Comparison of ENCODE assay signal across 25 cellular contexts in the genomic region with DNA sequence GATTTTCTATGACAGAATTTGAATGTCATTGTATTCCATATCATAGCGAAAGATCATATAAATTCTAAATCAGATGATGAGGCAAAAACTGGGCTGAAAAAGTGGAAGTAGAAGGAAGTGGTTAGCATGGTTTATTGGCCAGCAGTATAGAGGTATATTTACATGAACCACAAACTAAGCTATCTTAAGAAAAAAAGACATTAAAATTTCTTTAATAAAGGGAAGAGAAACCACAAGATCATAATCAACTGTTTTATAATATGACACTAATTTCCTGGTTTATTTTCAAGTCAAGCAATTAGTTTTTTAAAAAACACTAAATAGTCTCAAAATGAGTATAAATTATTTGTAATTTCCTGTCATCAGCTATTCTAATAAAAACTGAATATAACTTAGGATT.
"Had no signal": no experiment of that assay in that cellular context is flagged by ENCODE, and none has a peak within 500 bp of the region (broad histone marks: within the 10 kb centered on the region; RNA-seq: fewer than 3 reads in every experiment).

No MANE protein-coding gene starts in this region.

- H3K27ac ChIP-seq: ascending aorta, left ventricle myocardium inferior, thoracic aorta, upper lobe of left lung had no signal

- FAIRE-seq: endothelial cell of umbilical vein, small intestine, TTC549 had no signal

- DNase-seq: activated B cell treated with CpG ODN at 0.5 μM for 24 hours; activated CD4-positive, alpha-beta T cell treated with anti-CD3 and anti-CD28 coated beads for 36 hours; activated CD4-positive, alpha-beta T cell treated with anti-CD3 and anti-CD28 coated beads, Interleukin-2, amount 50 U/mL, for 4 hours; activated CD8-positive, alpha-beta memory T cell treated with anti-CD3 and anti-CD28 coated beads for 24 hours; activated CD8-positive, alpha-beta memory T cell treated with anti-CD3 and anti-CD28 coated beads, Interleukin-2, amount 50 U/mL, for 4 hours; activated T-cell treated with anti-CD3 and anti-CD28 coated beads, Interleukin-2, amount 50 U/mL, for 24 hours; central memory CD4-positive, alpha-beta T cell; effector memory CD8-positive, alpha-beta T cell; foreskin melanocyte; glutamatergic neuron; hippocampal formation; left ventricle myocardium inferior; naive thymus-derived CD4-positive, alpha-beta T cell; occipital lobe; small intestine; stimulated activated naive CD4-positive, alpha-beta T cell treated with Interleukin-2 at 50 U/mL for 16 hours had no signal

- H3K4me3 ChIP-seq: ascending aorta, left ventricle myocardium inferior, thoracic aorta, upper lobe of left lung had no signal

- H3K27me3 ChIP-seq: ascending aorta, upper lobe of left lung had no signal

- ATAC-seq: activated CD4-positive, alpha-beta T cell treated with anti-CD3 and anti-CD28 coated beads for 36 hours; activated naive CD4-positive, alpha-beta T cell treated with anti-CD3 and anti-CD28 coated beads, Interleukin-2, amount 50 U/mL, for 72 hours; activated T-helper 17 cell treated with anti-CD3 and anti-CD28 coated beads, Interleukin-2, amount 50 U/mL, for 72 hours; effector memory CD8-positive, alpha-beta T cell; esophagus mucosa; naive thymus-derived CD4-positive, alpha-beta T cell; sciatic nerve had no signal

- H3K9me3 ChIP-seq: ascending aorta, thoracic aorta, upper lobe of left lung had no signal

- H3K36me3 ChIP-seq: ascending aorta, left ventricle myocardium inferior, thoracic aorta, upper lobe of left lung had no signal

- H3K4me1 ChIP-seq: ascending aorta, left ventricle myocardium inferior, upper lobe of left lung had no signal
